Comparison of ENCODE assay signal across 21 cellular contexts in genomic region chr5:61293051-61293450, GRCh38. TPM values are rescaled to one million over a fixed set of nuclear protein-coding genes. Genes with fewer than 3 reads are reported as not detected.
DNase-seq lines count a peak whose midpoint lies in the region; ATAC-seq and TF ChIP-seq lines count a peak whose summit lies in the region.
"Had no signal": no experiment of that assay in that cellular context is flagged by ENCODE, and none has a peak within 500 bp of the region (broad histone marks: within the 10 kb centered on the region; RNA-seq: fewer than 3 reads in every experiment).

No MANE protein-coding gene starts in this region.

- no peak overlapping the region for H3K4me3 Mint-ChIP-seq in stimulated activated effector memory CD8-positive, alpha-beta T cell treated with anti-CD3 and anti-CD28 coated beads, Interleukin-12 subunit alpha, Interleukin-12 subunit beta, amount 100 ng/mL, for 72 hours
- H3K4me3 Mint-ChIP-seq in endothelial cell (ENCODE audit: unreplicated experiment), result no peak overlapping the region
- H3K4me3 Mint-ChIP-seq: activated CD4-positive, alpha-beta T cell treated with anti-CD3 and anti-CD28 coated beads, Interleukin-2, amount 10 ng/mL, durations not matched to agents 7 days and 5 days; activated naive CD8-positive, alpha-beta T cell; activated T-helper 17 cell treated with anti-CD3 and anti-CD28 coated beads, Interleukin-2, amount 50 U/mL, for 72 hours; effector memory CD8-positive, alpha-beta T cell; type B pancreatic cell had no signal

- H3K4me1 ChIP-seq in esophagus (ENCODE audit: control insufficient read depth in 2 of 2, insufficient read depth in 2 of 2, low read length in 1 of 2) (peaks cover 2 to 4% of the 10 kb centered on the region in 2 donors), right lobe of liver (peaks cover 0 to 7% (median 3%) of the 10 kb centered on the region in 4 donors)

- TF ChIP-seq POLR2A in right lobe of liver (IDR thresholded peaks at IDR 0.05), result no peak

- TF ChIP-seq CTCF in right lobe of liver (IDR thresholded peaks at IDR 0.05) (no peak), endothelial cell (IDR thresholded peaks at IDR 0.05; ENCODE audit: unreplicated experiment) (no peak)

- H3K36me3 ChIP-seq in esophagus (ENCODE audit: control insufficient read depth in 2 of 2, insufficient read depth in 2 of 2, low read length in 1 of 2), result no peaks in the 10 kb centered on the region
- H3K36me3 ChIP-seq in right lobe of liver, result no peaks in the 10 kb centered on the region
- H3K36me3 ChIP-seq: heart left ventricle, ovary had no signal

- no peak overlapping the region for H3K27ac Mint-ChIP-seq in stimulated activated effector memory CD8-positive, alpha-beta T cell treated with anti-CD3 and anti-CD28 coated beads, Interleukin-12 subunit alpha, Interleukin-12 subunit beta, amount 100 ng/mL, for 72 hours
- H3K27ac Mint-ChIP-seq in endothelial cell (ENCODE audit: unreplicated experiment), result no peak overlapping the region
- H3K27ac Mint-ChIP-seq: activated CD4-positive, alpha-beta T cell treated with anti-CD3 and anti-CD28 coated beads, Interleukin-2, amount 10 ng/mL, durations not matched to agents 7 days and 5 days; activated naive CD8-positive, alpha-beta T cell; activated T-helper 17 cell treated with anti-CD3 and anti-CD28 coated beads, Interleukin-2, amount 50 U/mL, for 72 hours; effector memory CD8-positive, alpha-beta T cell; type B pancreatic cell had no signal

- H3K4me1 Mint-ChIP-seq in stimulated activated effector memory CD8-positive, alpha-beta T cell treated with anti-CD3 and anti-CD28 coated beads, Interleukin-12 subunit alpha, Interleukin-12 subunit beta, amount 100 ng/mL, for 72 hours, result no peaks in the 10 kb centered on the region
- peaks cover 25% of the 10 kb centered on the region for H3K4me1 Mint-ChIP-seq in endothelial cell (ENCODE audit: unreplicated experiment)
- H3K4me1 Mint-ChIP-seq: activated T-helper 17 cell treated with anti-CD3 and anti-CD28 coated beads, Interleukin-2, amount 50 U/mL, for 72 hours had no signal

- 49 to 50% methylated on average over 4 of the region's 4 CpGs for WGBS in esophagus, 2 donors
- no CpG with 5 or more reads among the region's 4 CpGs for WGBS in right lobe of liver (ENCODE audit: insufficient coverage, low coverage, low lambda C conversion rate, missing lambda C conversion rate)

- H3K9me3 ChIP-seq in esophagus (ENCODE audit: control insufficient read depth in 2 of 2, insufficient read depth in 1 of 2, low read depth in 1 of 2, low read length in 1 of 2) (no peaks in the 10 kb centered on the region), right lobe of liver (no peaks in the 10 kb centered on the region)
- H3K9me3 ChIP-seq: heart left ventricle, ovary had no signal

- intact Hi-C loops in right lobe of liver (cut with DNase I), result no loop called here

- H3K9me3 Mint-ChIP-seq in stimulated activated effector memory CD8-positive, alpha-beta T cell treated with anti-CD3 and anti-CD28 coated beads, Interleukin-12 subunit alpha, Interleukin-12 subunit beta, amount 100 ng/mL, for 72 hours, result no peaks in the 10 kb centered on the region
- H3K9me3 Mint-ChIP-seq in endothelial cell (ENCODE audit: unreplicated experiment), result no peaks in the 10 kb centered on the region
- H3K9me3 Mint-ChIP-seq: activated CD4-positive, alpha-beta T cell treated with anti-CD3 and anti-CD28 coated beads, Interleukin-2, amount 10 ng/mL, durations not matched to agents 7 days and 5 days; activated T-helper 17 cell treated with anti-CD3 and anti-CD28 coated beads, Interleukin-2, amount 50 U/mL, for 72 hours; effector memory CD8-positive, alpha-beta T cell had no signal

- H3K4me3 ChIP-seq in esophagus (ENCODE audit: low read depth in 1 of 2, low read length in 2 of 2), result no peak overlapping the region
- H3K4me3 ChIP-seq in right lobe of liver, result no peak overlapping the region
- H3K4me3 ChIP-seq: heart left ventricle, ovary had no signal

- peaks cover 3% of the 10 kb centered on the region for H3K27me3 Mint-ChIP-seq in endothelial cell (ENCODE audit: unreplicated experiment)
- H3K27me3 Mint-ChIP-seq: activated CD4-positive, alpha-beta T cell treated with anti-CD3 and anti-CD28 coated beads, Interleukin-2, amount 10 ng/mL, durations not matched to agents 7 days and 5 days; activated naive CD8-positive, alpha-beta T cell; activated T-helper 17 cell treated with anti-CD3 and anti-CD28 coated beads, Interleukin-2, amount 50 U/mL, for 72 hours; type B pancreatic cell had no signal

- no peaks in the 10 kb centered on the region for H3K27me3 ChIP-seq in esophagus (ENCODE audit: control insufficient read depth in 1 of 2, insufficient read depth in 2 of 2, low read length in 2 of 2)
- H3K27me3 ChIP-seq in right lobe of liver, result no peaks in the 10 kb centered on the region
- H3K27me3 ChIP-seq: heart left ventricle, ovary had no signal

- peak; percentile 34 for DNase-seq in DMS 273 (lab: John Stamatoyannopoulos, UW; ENCODE audit: unreplicated experiment)
- DNase-seq in DMS 273 treated with DMSO at 0.1 percent for 48 hours (lab: John Stamatoyannopoulos, UW), result no peak
- DNase-seq in right lobe of liver, result peak in 2 of 3 donors; percentile 59 to 74
- DNase-seq in stimulated activated effector memory CD8-positive, alpha-beta T cell treated with anti-CD3 and anti-CD28 coated beads, Interleukin-12 subunit alpha, Interleukin-12 subunit beta, amount 100 ng/mL, for 72 hours (ENCODE audit: low spot score in 2 of 2), result no peak
- no peak for DNase-seq in D341Med (ENCODE audit: low spot score)
- no peak for DNase-seq in effector CD4-positive, alpha-beta T cell
- DNase-seq in endothelial cell (ENCODE audit: low spot score), result no peak
- DNase-seq: activated CD4-positive, alpha-beta T cell treated with anti-CD3 and anti-CD28 coated beads, Interleukin-2, amount 10 ng/mL, durations not matched to agents 7 days and 5 days; effector memory CD8-positive, alpha-beta T cell; heart left ventricle; NCI-H526 treated with DMSO at 0.1 percent for 48 hours; ovary; SHP77; stimulated activated naive CD8-positive, alpha-beta T cell treated with anti-CD3 and anti-CD28 coated beads, Interleukin-15, Interleukin-2, amounts not matched to agents 100 U/mL and 50 U/mL, for 24 hours; T-helper 1 cell had no signal

- H3K27ac ChIP-seq in esophagus (ENCODE audit: low read depth in 2 of 2, low read length in 1 of 2) (peak overlapping the region; percentile 64 to 89), right lobe of liver (no peak overlapping the region)
- H3K27ac ChIP-seq: 22Rv1, heart left ventricle, ovary had no signal

- peak; percentile 57 to 88 (median 64) for ATAC-seq in right lobe of liver
- peak; percentile 31 for ATAC-seq in stimulated activated effector memory CD8-positive, alpha-beta T cell treated with anti-CD3 and anti-CD28 coated beads, Interleukin-12 subunit alpha, Interleukin-12 subunit beta, amount 100 ng/mL, for 72 hours
- ATAC-seq: activated T-helper 17 cell treated with anti-CD3 and anti-CD28 coated beads, Interleukin-2, amount 50 U/mL, for 72 hours; effector memory CD8-positive, alpha-beta T cell; HCT116; heart left ventricle; stimulated activated naive CD8-positive, alpha-beta T cell treated with anti-CD3 and anti-CD28 coated beads, Interleukin-15, Interleukin-2, amounts not matched to agents 100 U/mL and 50 U/mL, for 24 hours had no signal

- H3K36me3 Mint-ChIP-seq in stimulated activated effector memory CD8-positive, alpha-beta T cell treated with anti-CD3 and anti-CD28 coated beads, Interleukin-12 subunit alpha, Interleukin-12 subunit beta, amount 100 ng/mL, for 72 hours, result no peaks in the 10 kb centered on the region
- H3K36me3 Mint-ChIP-seq in endothelial cell (ENCODE audit: low read depth, unreplicated experiment), result no peaks in the 10 kb centered on the region
- H3K36me3 Mint-ChIP-seq: activated naive CD8-positive, alpha-beta T cell had no signal

RNA-seq across cellular contexts. Expression of gene ZSWIM6, which starts 39.0 kb away (rescaled TPM):
- 1 to 10 TPM; 3.6 to 5.4 TPM for polyA plus RNA-seq in esophagus
- total RNA-seq in right lobe of liver, result 1 to 10 TPM; 2.8 to 7.2 (median 4.1) TPM
- total RNA-seq in endothelial cell (ENCODE audit: unreplicated experiment), result 77.0 TPM

Comparison
In these comparisons a context has a peak if more than half of its experiments do, and no peak if none do; other contexts are left out.
1. DNase-seq: peak in DMS 273 (single experiment) and right lobe of liver (2 of 3); none in DMS 273 treated with DMSO at 0.1 percent for 48 hours (single experiment), stimulated activated effector memory CD8-positive, alpha-beta T cell treated with anti-CD3 and anti-CD28 coated beads, Interleukin-12 subunit alpha, Interleukin-12 subunit beta, amount 100 ng/mL, for 72 hours (0 of 2), D341Med (single experiment), effector CD4-positive, alpha-beta T cell (single experiment) and endothelial cell (single experiment).
2. H3K27ac ChIP-seq: peak in esophagus (2 of 2); none in right lobe of liver (0 of 3).